ENCODE assay signal across 18 cellular contexts in genomic region chr20:20441259-20441658, GRCh38.
A peak's percentile ranks its signal among the peaks of the same experiment; 100 is the strongest.
DNase-seq lines count a peak whose midpoint lies in the region; ATAC-seq and TF ChIP-seq lines count a peak whose summit lies in the region.
"Had no signal": no experiment of that assay in that cellular context is flagged by ENCODE, and none has a peak within 500 bp of the region (broad histone marks: within the 10 kb centered on the region; RNA-seq: fewer than 3 reads in every experiment).

No MANE protein-coding gene starts in this region.

- H3K4me1 ChIP-seq in HEK293 (ENCODE audit: control insufficient read depth, insufficient read depth, low read length): no peaks in the 10 kb centered on the region; the same call in 1 of the 2 replicates
- no peaks in the 10 kb centered on the region for H3K4me1 ChIP-seq in right lobe of liver
- H3K4me1 ChIP-seq: ascending aorta, uterus had no signal

- H3K27ac Mint-ChIP-seq in activated T-helper 2 cell treated with anti-CD3 and anti-CD28 coated beads, Interferon-gamma antibody, Interleukin-2, Interleukin-4, amounts not matched to agents 10 μg/mL and 5 μg/mL and 100 μg/mL, durations not matched to agents 14 hours and 24 hours and 36 hours: peak overlapping the region; percentile 58

- H3K27me3 ChIP-seq in right lobe of liver: no peaks in the 10 kb centered on the region
- H3K27me3 ChIP-seq: ascending aorta, uterus had no signal

- ATAC-seq in right lobe of liver (peak; percentile 32 to 87 (median 44)), HG03108 (IDR thresholded peaks at IDR 0.05; ENCODE audit: unreplicated experiment) (no peak), HG02884 (IDR thresholded peaks at IDR 0.05; ENCODE audit: unreplicated experiment) (no peak), GM19467 (IDR thresholded peaks at IDR 0.05; ENCODE audit: unreplicated experiment) (no peak)
- ATAC-seq: esophagus mucosa; stimulated activated naive CD8-positive, alpha-beta T cell treated with anti-CD3 and anti-CD28 coated beads, Interleukin-15, amount 100 ng/mL, for 72 hours had no signal

- TF ChIP-seq POLR2A in right lobe of liver (IDR thresholded peaks at IDR 0.05): no peak

- CTCF ChIA-PET in HEK293 (lab: Yijun Ruan, JAX): interaction anchor here (0.6 to 0.8 kb wide), 2 partner anchors 322 to 378 kb away, joined by 3 to 5 read pairs; no protein-coding TSS in a partner anchor

- intact Hi-C loops in activated T-helper 2 cell treated with anti-CD3 and anti-CD28 coated beads, Interferon-gamma antibody, Interleukin-2, Interleukin-4, amounts not matched to agents 10 μg/mL and 5 μg/mL and 100 μg/mL, durations not matched to agents 14 hours and 24 hours and 36 hours (cut with micrococcal nuclease): no loop called here
- intact Hi-C loops in right lobe of liver (cut with DNase I): no loop called here

- peaks cover 21% of the 10 kb centered on the region for H3K4me1 Mint-ChIP-seq in activated T-helper 2 cell treated with anti-CD3 and anti-CD28 coated beads, Interferon-gamma antibody, Interleukin-2, Interleukin-4, amounts not matched to agents 10 μg/mL and 5 μg/mL and 100 μg/mL, durations not matched to agents 14 hours and 24 hours and 36 hours (ENCODE audit: low read depth)

- H3K27me3 Mint-ChIP-seq in activated T-helper 2 cell treated with anti-CD3 and anti-CD28 coated beads, Interferon-gamma antibody, Interleukin-2, Interleukin-4, amounts not matched to agents 10 μg/mL and 5 μg/mL and 100 μg/mL, durations not matched to agents 14 hours and 24 hours and 36 hours (ENCODE audit: low read depth): no peaks in the 10 kb centered on the region
- H3K27me3 Mint-ChIP-seq: stimulated activated naive CD8-positive, alpha-beta T cell treated with anti-CD3 and anti-CD28 coated beads, Interleukin-15, amount 100 ng/mL, for 72 hours had no signal

- POLR2A ChIA-PET in HEK293 (lab: Yijun Ruan, JAX): no interaction called here

- H3K9me3 ChIP-seq in HEK293 (ENCODE audit: control insufficient read depth, insufficient read depth, low read depth, low read length) (no peaks in the 10 kb centered on the region), right lobe of liver (no peaks in the 10 kb centered on the region)
- H3K9me3 ChIP-seq: ascending aorta, HAP-1, uterus had no signal

- no peaks in the 10 kb centered on the region for H3K9me3 Mint-ChIP-seq in activated T-helper 2 cell treated with anti-CD3 and anti-CD28 coated beads, Interferon-gamma antibody, Interleukin-2, Interleukin-4, amounts not matched to agents 10 μg/mL and 5 μg/mL and 100 μg/mL, durations not matched to agents 14 hours and 24 hours and 36 hours
- H3K9me3 Mint-ChIP-seq: stimulated activated naive CD8-positive, alpha-beta T cell treated with anti-CD3 and anti-CD28 coated beads, Interleukin-15, amount 100 ng/mL, for 72 hours had no signal

- H3K36me3 ChIP-seq in HEK293 (ENCODE audit: control insufficient read depth in 2 of 2, insufficient read depth in 1 of 2, low read length in 2 of 2) (no peaks in the 10 kb centered on the region), right lobe of liver (no peaks in the 10 kb centered on the region)
- H3K36me3 ChIP-seq: HAP-1, uterus had no signal

- 29% methylated on average over 4 of the region's 4 CpGs for WGBS in right lobe of liver (ENCODE audit: insufficient coverage, low coverage, low lambda C conversion rate, missing lambda C conversion rate)

- H3K36me3 Mint-ChIP-seq in activated T-helper 2 cell treated with anti-CD3 and anti-CD28 coated beads, Interferon-gamma antibody, Interleukin-2, Interleukin-4, amounts not matched to agents 10 μg/mL and 5 μg/mL and 100 μg/mL, durations not matched to agents 14 hours and 24 hours and 36 hours (ENCODE audit: low read depth): peaks cover 4% of the 10 kb centered on the region

- no peak overlapping the region for H3K4me3 ChIP-seq in HEK293 (ENCODE audit: low read depth, low read length)
- no peak overlapping the region for H3K4me3 ChIP-seq in right lobe of liver
- H3K4me3 ChIP-seq: ascending aorta, HAP-1, uterus had no signal

- TF ChIP-seq CTCF in HEK293 (tag by site-specific recombination; IDR thresholded peaks at IDR 0.05): no peak
- TF ChIP-seq CTCF in right lobe of liver (IDR thresholded peaks at IDR 0.05): no peak

- no peak overlapping the region for H3K27ac ChIP-seq in HEK293 (ENCODE audit: extremely low read depth, low read depth, low read length)
- no peak overlapping the region for H3K27ac ChIP-seq in right lobe of liver
- H3K27ac ChIP-seq: ascending aorta, uterus had no signal

- DNase-seq in NCI-H2196 treated with DMSO at 0.1 percent for 48 hours (lab: John Stamatoyannopoulos, UW; ENCODE audit: unreplicated experiment) (peak; percentile 4), NCI-H2196 (lab: John Stamatoyannopoulos, UW; ENCODE audit: unreplicated experiment) (no peak), right lobe of liver (no peak)
- no peak for DNase-seq in activated T-helper 2 cell treated with anti-CD3 and anti-CD28 coated beads, Interferon-gamma antibody, Interleukin-2, Interleukin-4, amounts not matched to agents 10 μg/mL and 5 μg/mL and 100 μg/mL, durations not matched to agents 14 hours and 24 hours and 36 hours (ENCODE audit: low spot score)
- DNase-seq: activated CD4-positive, CD25-positive, alpha-beta regulatory T cell; activated gamma-delta T cell; cortex of kidney; NCI-H524 treated with DMSO at 0.1 percent for 48 hours; RPMI8226; stimulated activated naive CD8-positive, alpha-beta T cell treated with anti-CD3 and anti-CD28 coated beads, Interleukin-15, amount 100 ng/mL, for 72 hours; uterus had no signal

- no peak overlapping the region for H3K4me3 Mint-ChIP-seq in activated T-helper 2 cell treated with anti-CD3 and anti-CD28 coated beads, Interferon-gamma antibody, Interleukin-2, Interleukin-4, amounts not matched to agents 10 μg/mL and 5 μg/mL and 100 μg/mL, durations not matched to agents 14 hours and 24 hours and 36 hours (ENCODE audit: low read depth)
- H3K4me3 Mint-ChIP-seq: stimulated activated naive CD8-positive, alpha-beta T cell treated with anti-CD3 and anti-CD28 coated beads, Interleukin-15, amount 100 ng/mL, for 72 hours had no signal

TF ChIP-seq in HEK293, 187 proteins besides CTCF, POLR2A, EP300 and RAD21:
- TF ChIP-seq BCL11A (tag by site-specific recombination; IDR thresholded peaks at IDR 0.05; ENCODE audit: low read depth): no peak
- no peak for TF ChIP-seq ZSCAN18 (tag by site-specific recombination; IDR thresholded peaks at IDR 0.05)
- TF ChIP-seq IKZF3 (tag by site-specific recombination; IDR thresholded peaks at IDR 0.05): no peak
- no peak for TF ChIP-seq ZNF48 (tag by site-specific recombination; IDR thresholded peaks at IDR 0.05)
- no peak for TF ChIP-seq ZNF423 (tag by site-specific recombination; IDR thresholded peaks at IDR 0.05)
- TF ChIP-seq ZNF24 (tag by site-specific recombination; IDR thresholded peaks at IDR 0.05): no peak
- TF ChIP-seq ZNF473 (tag by site-specific recombination; IDR thresholded peaks at IDR 0.05): no peak
- TF ChIP-seq EGR2 (tag by site-specific recombination; IDR thresholded peaks at IDR 0.05; ENCODE audit: low read depth): peak; percentile 29; the same call in 1 of the 2 replicates

Comparison
In these comparisons a context has a peak if more than half of its experiments do, and no peak if none do; other contexts are left out.
1. ATAC-seq: peak in right lobe of liver (4 of 4); none in HG03108 (single experiment), HG02884 (single experiment) and GM19467 (single experiment).